18 cellular contexts compared by ENCODE assay signal in the genomic region with DNA sequence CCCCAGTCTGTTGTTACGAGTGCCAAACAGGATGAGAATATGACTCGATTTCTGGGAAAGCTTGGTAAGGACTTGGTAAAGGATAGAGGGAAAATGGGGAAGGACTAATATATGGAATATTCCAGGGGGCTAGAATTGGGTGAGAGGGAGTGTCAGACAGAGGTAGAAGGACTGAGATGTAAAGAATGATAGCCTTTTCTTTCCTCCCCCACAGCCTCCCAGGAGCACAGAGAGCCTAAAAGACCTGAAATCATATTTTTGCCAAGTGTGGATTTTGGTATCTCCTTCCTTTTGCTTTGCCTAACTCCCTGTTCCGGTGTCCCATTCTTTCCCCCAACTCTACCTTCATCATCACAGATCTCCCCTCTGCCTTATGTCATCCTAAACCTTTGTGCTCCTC. TPM values are rescaled to one million over a fixed set of nuclear protein-coding genes. Genes with fewer than 3 reads are reported as not detected.
A peak's percentile ranks its signal among the peaks of the same experiment; 100 is the strongest.
DNase-seq lines count a peak whose midpoint lies in the region; ATAC-seq and TF ChIP-seq lines count a peak whose summit lies in the region.
"Had no signal": no experiment of that assay in that cellular context is flagged by ENCODE, and none has a peak within 500 bp of the region (broad histone marks: within the 10 kb centered on the region; RNA-seq: fewer than 3 reads in every experiment).

No MANE protein-coding gene starts in this region.

- H3K9me3 ChIP-seq in subcutaneous abdominal adipose tissue (ENCODE audit: control insufficient read depth in 5 of 5, low read length in 5 of 5) = no peaks in the 10 kb centered on the region
- H3K9me3 ChIP-seq: BLaER1 had no signal

- peaks cover 42% of the 10 kb centered on the region for H3K4me1 Mint-ChIP-seq in activated CD8-positive, alpha-beta T cell treated with anti-CD3 and anti-CD28 coated beads, Interleukin-2, amount 10 ng/mL, durations not matched to agents 7 days and 5 days (ENCODE audit: low read depth)
- H3K4me1 Mint-ChIP-seq in activated CD8-positive, alpha-beta T cell treated with anti-CD3 and anti-CD28 coated beads for 36 hours (ENCODE audit: low read depth) = peaks cover 27% of the 10 kb centered on the region

- intact Hi-C loops in activated CD8-positive, alpha-beta T cell treated with anti-CD3 and anti-CD28 coated beads for 36 hours (cut with micrococcal nuclease) = no loop called here

- no peak overlapping the region for H3K4me3 Mint-ChIP-seq in activated CD8-positive, alpha-beta T cell treated with anti-CD3 and anti-CD28 coated beads, Interleukin-2, amount 10 ng/mL, durations not matched to agents 7 days and 5 days
- no peak overlapping the region for H3K4me3 Mint-ChIP-seq in activated CD8-positive, alpha-beta T cell treated with anti-CD3 and anti-CD28 coated beads for 36 hours
- H3K4me3 Mint-ChIP-seq: CD8-positive, alpha-beta T cell had no signal

- CTCF ChIA-PET in activated CD8-positive, alpha-beta T cell treated with anti-CD3 and anti-CD28 coated beads, Interleukin-2, amount 10 ng/mL, durations not matched to agents 7 days and 5 days (lab: Charles Lee) = interaction anchor here (9.7 kb wide), 1 partner anchor 26 kb away, joined by 118 read pairs; no protein-coding TSS in a partner anchor
- CTCF ChIA-PET in activated CD8-positive, alpha-beta T cell treated with anti-CD3 and anti-CD28 coated beads for 36 hours (lab: Charles Lee) = interaction anchor here (1.2 to 9.9 kb wide), 3 partner anchors 13 to 27 kb away, joined by 3 to 59 read pairs (median 7); a partner anchor contains a TSS

- H3K27me3 Mint-ChIP-seq in activated CD8-positive, alpha-beta T cell treated with anti-CD3 and anti-CD28 coated beads, Interleukin-2, amount 10 ng/mL, durations not matched to agents 7 days and 5 days (ENCODE audit: low read depth) = no peaks in the 10 kb centered on the region
- H3K27me3 Mint-ChIP-seq in activated CD8-positive, alpha-beta T cell treated with anti-CD3 and anti-CD28 coated beads for 36 hours = no peaks in the 10 kb centered on the region

- peaks cover 41% of the 10 kb centered on the region for H3K36me3 Mint-ChIP-seq in activated CD8-positive, alpha-beta T cell treated with anti-CD3 and anti-CD28 coated beads, Interleukin-2, amount 10 ng/mL, durations not matched to agents 7 days and 5 days (ENCODE audit: low read depth)
- peaks cover 56% of the 10 kb centered on the region for H3K36me3 Mint-ChIP-seq in activated CD8-positive, alpha-beta T cell treated with anti-CD3 and anti-CD28 coated beads for 36 hours (ENCODE audit: low read depth)

- DNase-seq in activated CD8-positive, alpha-beta T cell treated with anti-CD3 and anti-CD28 coated beads, Interleukin-2, amount 10 ng/mL, durations not matched to agents 7 days and 5 days = no peak
- DNase-seq in activated CD8-positive, alpha-beta T cell treated with anti-CD3 and anti-CD28 coated beads for 36 hours = no peak
- DNase-seq in fibroblast of the aortic adventitia (ENCODE audit: low read depth) (peak; percentile 22), NCI-H2196 (lab: John Stamatoyannopoulos, UW; ENCODE audit: unreplicated experiment) (no peak)
- DNase-seq: CD8-positive, alpha-beta T cell; DMS79; H7; KBM-7; NCI-H1417 treated with DMSO at 0.1 percent for 48 hours; NCI-H1930; NCI-H446; NCI-H69; Right ventricle myocardium superior had no signal

- H3K4me3 ChIP-seq in fibroblast of the aortic adventitia (ENCODE audit: low read depth, low read length) (no peak overlapping the region), subcutaneous abdominal adipose tissue (ENCODE audit: low read depth in 1 of 5, low read length in 5 of 5) (no peak overlapping the region)
- H3K4me3 ChIP-seq: BLaER1 had no signal

- POLR2A ChIA-PET in activated CD8-positive, alpha-beta T cell treated with anti-CD3 and anti-CD28 coated beads, Interleukin-2, amount 10 ng/mL, durations not matched to agents 7 days and 5 days (lab: Charles Lee) = no interaction called here
- POLR2A ChIA-PET in activated CD8-positive, alpha-beta T cell treated with anti-CD3 and anti-CD28 coated beads for 36 hours (lab: Charles Lee) = interaction anchor here (1.5 kb wide), 1 partner anchor 16 kb away, joined by 3 read pairs; no protein-coding TSS in a partner anchor

- no peak overlapping the region for H3K9ac ChIP-seq in subcutaneous abdominal adipose tissue (ENCODE audit: low read length in 5 of 5)
- H3K9ac ChIP-seq: BLaER1 had no signal

- H3K9me3 Mint-ChIP-seq in activated CD8-positive, alpha-beta T cell treated with anti-CD3 and anti-CD28 coated beads, Interleukin-2, amount 10 ng/mL, durations not matched to agents 7 days and 5 days (ENCODE audit: insufficient read depth) = no peaks in the 10 kb centered on the region
- H3K9me3 Mint-ChIP-seq in activated CD8-positive, alpha-beta T cell treated with anti-CD3 and anti-CD28 coated beads for 36 hours = no peaks in the 10 kb centered on the region
- H3K9me3 Mint-ChIP-seq: CD8-positive, alpha-beta T cell had no signal

- H3K4me1 ChIP-seq in subcutaneous abdominal adipose tissue (ENCODE audit: control insufficient read depth in 5 of 5, insufficient read depth in 5 of 5, low read length in 5 of 5) = peaks cover 8 to 52% (median 36%) of the 10 kb centered on the region in 5 donors

- peaks cover 0 to 3% (median 0%) of the 10 kb centered on the region in 5 donors for H3K36me3 ChIP-seq in subcutaneous abdominal adipose tissue (ENCODE audit: control insufficient read depth in 5 of 5, insufficient read depth in 5 of 5, low read length in 5 of 5)

- no peak for ATAC-seq in activated CD8-positive, alpha-beta T cell treated with anti-CD3 and anti-CD28 coated beads, Interleukin-2, amount 10 ng/mL, durations not matched to agents 7 days and 5 days
- no peak for ATAC-seq in activated CD8-positive, alpha-beta T cell treated with anti-CD3 and anti-CD28 coated beads for 36 hours
- ATAC-seq in HG03039 (IDR thresholded peaks at IDR 0.05; ENCODE audit: unreplicated experiment) = no peak
- ATAC-seq: CD8-positive, alpha-beta T cell had no signal

- TF ChIP-seq CTCF in activated CD8-positive, alpha-beta T cell treated with anti-CD3 and anti-CD28 coated beads for 36 hours (IDR thresholded peaks at IDR 0.05) = no peak
- no peak for TF ChIP-seq CTCF in fibroblast of the aortic adventitia (IDR thresholded peaks at IDR 0.05; ENCODE audit: insufficient read depth, low read length)

- peak overlapping the region; percentile 16 for H3K27ac Mint-ChIP-seq in activated CD8-positive, alpha-beta T cell treated with anti-CD3 and anti-CD28 coated beads, Interleukin-2, amount 10 ng/mL, durations not matched to agents 7 days and 5 days
- H3K27ac Mint-ChIP-seq in activated CD8-positive, alpha-beta T cell treated with anti-CD3 and anti-CD28 coated beads for 36 hours = no peak overlapping the region
- H3K27ac Mint-ChIP-seq: CD8-positive, alpha-beta T cell had no signal

- no peaks in the 10 kb centered on the region for H3K27me3 ChIP-seq in subcutaneous abdominal adipose tissue (ENCODE audit: control insufficient read depth in 5 of 5, insufficient read depth in 4 of 5, low read length in 5 of 5)
- H3K27me3 ChIP-seq: BLaER1 had no signal

- peak overlapping the region; percentile 63 for H3K27ac ChIP-seq in subcutaneous abdominal adipose tissue (ENCODE audit: low read depth, low read length)
- H3K27ac ChIP-seq: BLaER1 had no signal

RNA-seq across cellular contexts. Expression of a gene that starts 3.1 kb away (rescaled TPM):
- total RNA-seq in activated CD8-positive, alpha-beta T cell treated with anti-CD3 and anti-CD28 coated beads, Interleukin-2, amount 10 ng/mL, durations not matched to agents 7 days and 5 days = 10 to 100 TPM; 64.8 to 73.6 TPM
- total RNA-seq in activated CD8-positive, alpha-beta T cell treated with anti-CD3 and anti-CD28 coated beads for 36 hours = 100 to 1,000 TPM in 1 of 2 experiments, 10 to 100 TPM in 1; 96.9 to 105 TPM
- total RNA-seq in fibroblast of the aortic adventitia (ENCODE audit: low replicate concordance) = 3.1 and 23.0 TPM in 2 replicates

RNA-seq across cellular contexts. Expression of a gene that starts 6.6 kb away (rescaled TPM):
- 100 to 1,000 TPM; 617 to 651 TPM for total RNA-seq in activated CD8-positive, alpha-beta T cell treated with anti-CD3 and anti-CD28 coated beads, Interleukin-2, amount 10 ng/mL, durations not matched to agents 7 days and 5 days
- 100 to 1,000 TPM; 334 to 346 TPM for total RNA-seq in activated CD8-positive, alpha-beta T cell treated with anti-CD3 and anti-CD28 coated beads for 36 hours
- total RNA-seq in fibroblast of the aortic adventitia (ENCODE audit: low replicate concordance) = 174 and 576 TPM in 2 replicates

RNA-seq across cellular contexts. Expression of a gene that starts 13.8 kb away (rescaled TPM):
- 10 to 100 TPM; 31.9 to 33.7 TPM for total RNA-seq in activated CD8-positive, alpha-beta T cell treated with anti-CD3 and anti-CD28 coated beads, Interleukin-2, amount 10 ng/mL, durations not matched to agents 7 days and 5 days
- total RNA-seq in activated CD8-positive, alpha-beta T cell treated with anti-CD3 and anti-CD28 coated beads for 36 hours = 1 to 10 TPM; 6.3 to 6.9 TPM
- total RNA-seq in fibroblast of the aortic adventitia (ENCODE audit: low replicate concordance) = 70.5 and 223 TPM in 2 replicates

RNA-seq across cellular contexts. Expression of a gene that starts 19.6 kb away (rescaled TPM):
- 10 to 100 TPM; 14.3 to 15.4 TPM for total RNA-seq in activated CD8-positive, alpha-beta T cell treated with anti-CD3 and anti-CD28 coated beads, Interleukin-2, amount 10 ng/mL, durations not matched to agents 7 days and 5 days
- 10 to 100 TPM; 13.6 to 18.7 TPM for total RNA-seq in activated CD8-positive, alpha-beta T cell treated with anti-CD3 and anti-CD28 coated beads for 36 hours
- total RNA-seq in fibroblast of the aortic adventitia (ENCODE audit: low replicate concordance) = 0.90 and 6.2 TPM in 2 replicates

RNA-seq across cellular contexts. Expression of a gene that starts 19.7 kb away (rescaled TPM):
- under 1 TPM; 0.71 to 0.91 TPM for total RNA-seq in activated CD8-positive, alpha-beta T cell treated with anti-CD3 and anti-CD28 coated beads, Interleukin-2, amount 10 ng/mL, durations not matched to agents 7 days and 5 days
- total RNA-seq in activated CD8-positive, alpha-beta T cell treated with anti-CD3 and anti-CD28 coated beads for 36 hours = under 1 TPM; 0.65 to 0.81 TPM
- not detected in 2 replicates for total RNA-seq in fibroblast of the aortic adventitia (ENCODE audit: low replicate concordance)
- total RNA-seq: A172, G401, H7 had no signal
